18 cellular contexts compared by ENCODE assay signal in the genomic region with DNA sequence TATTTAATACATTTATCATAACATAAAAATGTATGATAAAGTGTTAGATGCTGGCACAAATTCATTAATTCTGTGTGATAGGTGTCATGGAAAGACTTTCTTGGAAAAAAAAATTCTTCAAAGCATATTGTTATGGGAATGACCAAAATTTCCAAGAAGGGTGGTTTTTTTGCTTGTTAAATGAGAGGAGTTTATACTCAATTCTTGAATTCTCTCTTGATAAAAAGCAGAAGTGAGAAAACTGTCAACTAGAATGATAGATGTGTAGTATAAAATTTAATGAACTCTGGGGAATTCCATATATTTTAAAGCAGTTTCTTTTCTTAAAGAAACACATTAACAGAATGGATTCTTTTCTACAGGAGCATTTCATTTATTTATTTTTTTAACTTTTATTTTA.
DNase-seq lines count a peak whose midpoint lies in the region; ATAC-seq lines count a peak whose summit lies in the region.
"Had no signal": no experiment of that assay in that cellular context is flagged by ENCODE, and none has a peak within 500 bp of the region (broad histone marks: within the 10 kb centered on the region; RNA-seq: fewer than 3 reads in every experiment).

No MANE protein-coding gene starts in this region.

- CTCF ChIA-PET in activated CD8-positive, alpha-beta T cell treated with anti-CD3 and anti-CD28 coated beads, Interleukin-2, amount 10 ng/mL, durations not matched to agents 7 days and 5 days (lab: Charles Lee) = no interaction called here

- ATAC-seq in GM18868 (IDR thresholded peaks at IDR 0.05; ENCODE audit: unreplicated experiment) (peak; percentile 87), GM21825 (IDR thresholded peaks at IDR 0.05; ENCODE audit: unreplicated experiment) (peak; percentile 71), HG03159 (IDR thresholded peaks at IDR 0.05; ENCODE audit: unreplicated experiment) (peak; percentile 74), GM18873 (IDR thresholded peaks at IDR 0.05; ENCODE audit: low FRiP score, unreplicated experiment) (no peak)
- ATAC-seq in activated CD8-positive, alpha-beta T cell treated with anti-CD3 and anti-CD28 coated beads, Interleukin-2, amount 10 ng/mL, durations not matched to agents 7 days and 5 days = no peak
- ATAC-seq: left ventricle myocardium superior; SK-N-SH treated with all-trans-retinoic acid at 6 μM for 48 hours; stimulated activated naive CD8-positive, alpha-beta T cell treated with anti-CD3 and anti-CD28 coated beads, Interleukin-15, Interleukin-2, amounts not matched to agents 100 U/mL and 50 U/mL, for 24 hours had no signal

- no peak overlapping the region for H3K27ac Mint-ChIP-seq in activated CD8-positive, alpha-beta T cell treated with anti-CD3 and anti-CD28 coated beads, Interleukin-2, amount 10 ng/mL, durations not matched to agents 7 days and 5 days
- H3K27ac Mint-ChIP-seq: activated CD4-positive, alpha-beta memory T cell treated with anti-CD3 and anti-CD28 coated beads for 36 hours; activated T-helper 1 cell treated with anti-CD3 and anti-CD28 coated beads, Interleukin-12 subunit alpha, Interleukin-12 subunit beta, Interleukin-2, Interleukin-4 antibody, amounts not matched to agents 30 ng/mL and 10 ng/mL and 1 ng/mL, durations not matched to agents 14 hours and 24 hours and 36 hours; progenitor cell of endocrine pancreas had no signal

- no peaks in the 10 kb centered on the region for H3K9me3 Mint-ChIP-seq in activated CD8-positive, alpha-beta T cell treated with anti-CD3 and anti-CD28 coated beads, Interleukin-2, amount 10 ng/mL, durations not matched to agents 7 days and 5 days (ENCODE audit: insufficient read depth)

- H3K4me1 Mint-ChIP-seq in activated CD8-positive, alpha-beta T cell treated with anti-CD3 and anti-CD28 coated beads, Interleukin-2, amount 10 ng/mL, durations not matched to agents 7 days and 5 days (ENCODE audit: low read depth) = no peaks in the 10 kb centered on the region

- POLR2A ChIA-PET in activated CD8-positive, alpha-beta T cell treated with anti-CD3 and anti-CD28 coated beads, Interleukin-2, amount 10 ng/mL, durations not matched to agents 7 days and 5 days (lab: Charles Lee) = no interaction called here

- DNase-seq in OCI-M1 (lab: John Stamatoyannopoulos, UW) (peak; percentile 7), dermis blood vessel endothelial cell (no peak), posterior cingulate gyrus (no peak)
- no peak for DNase-seq in activated CD8-positive, alpha-beta T cell treated with anti-CD3 and anti-CD28 coated beads, Interleukin-2, amount 10 ng/mL, durations not matched to agents 7 days and 5 days
- DNase-seq: activated CD4-positive, alpha-beta memory T cell treated with anti-CD3 and anti-CD28 coated beads for 36 hours; amniotic stem cell; foreskin fibroblast; left ventricle myocardium superior; NCI-H510A treated with DMSO at 0.1 percent for 48 hours; stimulated activated naive CD8-positive, alpha-beta T cell treated with anti-CD3 and anti-CD28 coated beads, Interleukin-15, Interleukin-2, amounts not matched to agents 100 U/mL and 50 U/mL, for 24 hours; uterus had no signal

- H3K4me3 Mint-ChIP-seq in activated CD8-positive, alpha-beta T cell treated with anti-CD3 and anti-CD28 coated beads, Interleukin-2, amount 10 ng/mL, durations not matched to agents 7 days and 5 days = no peak overlapping the region
- H3K4me3 Mint-ChIP-seq: activated CD4-positive, alpha-beta memory T cell treated with anti-CD3 and anti-CD28 coated beads for 36 hours; activated T-helper 1 cell treated with anti-CD3 and anti-CD28 coated beads, Interleukin-12 subunit alpha, Interleukin-12 subunit beta, Interleukin-2, Interleukin-4 antibody, amounts not matched to agents 30 ng/mL and 10 ng/mL and 1 ng/mL, durations not matched to agents 14 hours and 24 hours and 36 hours had no signal

- H3K27me3 Mint-ChIP-seq in activated CD8-positive, alpha-beta T cell treated with anti-CD3 and anti-CD28 coated beads, Interleukin-2, amount 10 ng/mL, durations not matched to agents 7 days and 5 days (ENCODE audit: low read depth) = no peaks in the 10 kb centered on the region
- H3K27me3 Mint-ChIP-seq: activated CD4-positive, alpha-beta memory T cell treated with anti-CD3 and anti-CD28 coated beads for 36 hours; progenitor cell of endocrine pancreas had no signal

- intact Hi-C loops in posterior cingulate gyrus (cut with DNase I) = no loop called here

- H3K36me3 Mint-ChIP-seq in activated CD8-positive, alpha-beta T cell treated with anti-CD3 and anti-CD28 coated beads, Interleukin-2, amount 10 ng/mL, durations not matched to agents 7 days and 5 days (ENCODE audit: low read depth) = no peaks in the 10 kb centered on the region
- H3K36me3 Mint-ChIP-seq: activated CD4-positive, alpha-beta memory T cell treated with anti-CD3 and anti-CD28 coated beads for 36 hours had no signal

Comparison
In these comparisons a context has a peak if more than half of its experiments do, and no peak if none do; other contexts are left out.
1. ATAC-seq: peak in GM18868 (single experiment), GM21825 (single experiment) and HG03159 (single experiment); none in activated CD8-positive, alpha-beta T cell treated with anti-CD3 and anti-CD28 coated beads, Interleukin-2, amount 10 ng/mL, durations not matched to agents 7 days and 5 days (single experiment) and GM18873 (single experiment).